29 cellular contexts compared by ENCODE assay signal in the genomic region with DNA sequence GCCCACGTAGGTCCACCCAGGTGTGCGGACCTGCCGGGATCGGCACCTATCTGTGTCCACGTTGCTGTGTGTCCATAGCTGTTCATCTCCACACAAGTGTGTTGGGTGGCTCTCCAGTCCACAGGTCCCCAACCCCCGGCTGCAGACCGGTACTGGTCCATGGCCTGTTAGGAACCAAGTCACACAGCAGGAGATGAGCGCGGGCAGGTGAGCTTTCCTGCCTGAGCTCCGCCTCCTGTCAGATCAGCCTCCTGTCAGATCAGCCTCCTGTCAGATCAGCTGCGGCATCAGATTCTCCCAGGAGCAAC. TPM values are rescaled to one million over a fixed set of nuclear protein-coding genes. Genes with fewer than 3 reads are reported as not detected.
"Had no signal": no experiment of that assay in that cellular context is flagged by ENCODE, and none has a peak within 500 bp of the region (broad histone marks: within the 10 kb centered on the region; RNA-seq: fewer than 3 reads in every experiment).

No MANE protein-coding gene starts in this region.

- H3K36me3 ChIP-seq: heart right ventricle, left ventricle myocardium inferior, neutrophil, ovary, right atrium auricular region, right lobe of liver, tibial nerve, upper lobe of left lung had no signal

- H3K4me3 ChIP-seq: heart right ventricle, hepatocyte, left ventricle myocardium inferior, lung, mucosa of descending colon, ovary, right atrium auricular region, right lobe of liver, smooth muscle cell, tibial nerve, upper lobe of left lung had no signal

- H3K36me3 Mint-ChIP-seq: naive thymus-derived CD8-positive, alpha-beta T cell; stimulated activated memory B cell treated with anti-CD40 and anti-IgM and Interleukin-4, amounts not matched to agents 10 μg/mL and 1 μg/mL and 100 μg/mL, for 72 hours had no signal

- H3K9me3 Mint-ChIP-seq: naive thymus-derived CD8-positive, alpha-beta T cell; nephron; neural crest cell; stimulated activated memory B cell treated with anti-CD40 and anti-IgM and Interleukin-4, amounts not matched to agents 10 μg/mL and 1 μg/mL and 100 μg/mL, for 72 hours; stimulated activated naive CD8-positive, alpha-beta T cell treated with anti-CD3 and anti-CD28 coated beads, Interleukin-15, amount 100 ng/mL, for 72 hours had no signal

- H3K4me3 Mint-ChIP-seq: naive thymus-derived CD8-positive, alpha-beta T cell; nephron; neural crest cell; stimulated activated memory B cell treated with anti-CD40 and anti-IgM and Interleukin-4, amounts not matched to agents 10 μg/mL and 1 μg/mL and 100 μg/mL, for 72 hours; stimulated activated naive CD8-positive, alpha-beta T cell treated with anti-CD3 and anti-CD28 coated beads, Interleukin-15, amount 100 ng/mL, for 72 hours had no signal

- ATAC-seq: mucosa of descending colon; naive thymus-derived CD8-positive, alpha-beta T cell; right lobe of liver; stimulated activated memory B cell treated with anti-CD40 and anti-IgM and Interleukin-4, amounts not matched to agents 10 μg/mL and 1 μg/mL and 100 μg/mL, for 72 hours; stimulated activated naive CD8-positive, alpha-beta T cell treated with anti-CD3 and anti-CD28 coated beads, Interleukin-15, amount 100 ng/mL, for 72 hours had no signal

- H3K27ac ChIP-seq: heart right ventricle, hepatocyte, left ventricle myocardium inferior, neutrophil, ovary, right atrium auricular region, right lobe of liver, tibial nerve had no signal

- DNase-seq: heart right ventricle; islet precursor cell; left ventricle myocardium inferior; midbrain; mucosa of descending colon; naive thymus-derived CD8-positive, alpha-beta T cell; occipital lobe; ovary; right lobe of liver; stimulated activated CD4-positive, alpha-beta T cell treated with anti-CD3 and anti-CD28 coated beads, Interleukin-1b, Interleukin-23, amount 100 ng/mL, for 48 hours; stimulated activated CD4-positive, alpha-beta T cell treated with anti-CD3 and anti-CD28 coated beads, Interleukin-2, amount 100 ng/mL, for 48 hours; stimulated activated CD4-positive, alpha-beta T cell treated with anti-CD3 and anti-CD28 coated beads, Interleukin-4, amount 100 ng/mL, for 4 hours; stimulated activated CD8-positive, alpha-beta memory T cell treated with anti-CD3 and anti-CD28 coated beads, Interleukin-4, amount 100 ng/mL, for 48 hours; stimulated activated naive CD4-positive, alpha-beta T cell treated with Interleukin-2 at 50 U/mL for 16 hours; stimulated activated naive CD8-positive, alpha-beta T cell treated with anti-CD3 and anti-CD28 coated beads, Interleukin-15, amount 100 ng/mL, for 72 hours; substantia nigra; upper lobe of left lung had no signal

- FAIRE-seq: urothelium cell line had no signal

- H3K27me3 ChIP-seq: hepatocyte, neutrophil, ovary, right atrium auricular region, right lobe of liver, tibial nerve, upper lobe of left lung had no signal

- H3K4me1 ChIP-seq: heart right ventricle, left ventricle myocardium inferior, right atrium auricular region, right lobe of liver, tibial nerve, upper lobe of left lung had no signal

- H3K4me1 Mint-ChIP-seq: naive thymus-derived CD8-positive, alpha-beta T cell; nephron; stimulated activated memory B cell treated with anti-CD40 and anti-IgM and Interleukin-4, amounts not matched to agents 10 μg/mL and 1 μg/mL and 100 μg/mL, for 72 hours; stimulated activated naive CD8-positive, alpha-beta T cell treated with anti-CD3 and anti-CD28 coated beads, Interleukin-15, amount 100 ng/mL, for 72 hours had no signal

- H2AFZ ChIP-seq: hepatocyte had no signal

- H3K4me2 ChIP-seq: hepatocyte, smooth muscle cell had no signal

- H3K9me3 ChIP-seq: heart right ventricle, left ventricle myocardium inferior, mucosa of descending colon, neutrophil, ovary, right atrium auricular region, right lobe of liver, tibial nerve, upper lobe of left lung had no signal

- H3K27ac Mint-ChIP-seq: naive thymus-derived CD8-positive, alpha-beta T cell; nephron; progenitor cell of endocrine pancreas; stimulated activated memory B cell treated with anti-CD40 and anti-IgM and Interleukin-4, amounts not matched to agents 10 μg/mL and 1 μg/mL and 100 μg/mL, for 72 hours; stimulated activated naive CD8-positive, alpha-beta T cell treated with anti-CD3 and anti-CD28 coated beads, Interleukin-15, amount 100 ng/mL, for 72 hours had no signal

- H3K79me2 ChIP-seq: hepatocyte had no signal

RNA-seq across cellular contexts. Expression of a gene that starts 18.9 kb away (rescaled TPM):
- total RNA-seq: pulmonary artery endothelial cell had no signal
